ENCODE assay signal across 11 cellular contexts in the genomic region with DNA sequence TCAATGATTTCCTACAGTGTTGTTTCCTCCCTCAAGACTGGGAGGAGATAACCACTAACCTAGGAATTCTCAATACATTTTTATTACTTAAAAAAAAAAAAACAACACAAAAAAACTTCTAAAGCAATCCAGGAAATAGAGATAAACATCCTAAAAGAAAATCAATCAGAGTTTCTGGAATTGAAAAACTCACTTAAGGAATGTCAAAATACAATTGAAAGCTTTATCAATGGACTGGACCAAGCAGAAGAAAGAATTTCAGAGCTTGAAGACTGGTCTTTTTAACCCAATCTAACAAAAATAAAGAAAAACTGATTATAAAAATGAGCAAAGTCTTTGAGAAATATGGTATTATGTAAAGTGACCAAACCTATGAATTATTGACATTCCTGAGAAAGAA.
"Had no signal": no experiment of that assay in that cellular context is flagged by ENCODE, and none has a peak within 500 bp of the region (broad histone marks: within the 10 kb centered on the region; RNA-seq: fewer than 3 reads in every experiment).

No MANE protein-coding gene starts in this region.

- H3K36me3 ChIP-seq: HAP-1 had no signal

- H3K4me2 ChIP-seq: GM23338 had no signal

- H3K27ac Mint-ChIP-seq: GM23338, H9, HFFc6 had no signal

- H3K27ac ChIP-seq: GM23248 had no signal

- H3K9me3 ChIP-seq: HAP-1 had no signal

- H3K4me1 ChIP-seq: HAP-1 had no signal

- FAIRE-seq: H1, H54 had no signal

- H3K9ac ChIP-seq: GM23248 had no signal

- H3K4me1 Mint-ChIP-seq: GM23338, H9 had no signal

- H3K4me3 Mint-ChIP-seq: GM23338, H9, HFFc6 had no signal

- ATAC-seq: GM23338, HCT116 had no signal

- DNase-seq: GM23248, GOT3, H7, H9, HCEC 1CT, HFFc6 had no signal

- H3K4me3 ChIP-seq: GM23248, GM23338, HAP-1 had no signal

- H2AFZ ChIP-seq: GM23248, GM23338 had no signal
